Comparison of ENCODE assay signal across 18 cellular contexts in genomic region chr7:155191901-155192478, GRCh38.
DNase-seq lines count a peak whose midpoint lies in the region; ATAC-seq and TF ChIP-seq lines count a peak whose summit lies in the region.
"Had no signal": no experiment of that assay in that cellular context is flagged by ENCODE, and none has a peak within 500 bp of the region (broad histone marks: within the 10 kb centered on the region; RNA-seq: fewer than 3 reads in every experiment).

No MANE protein-coding gene starts in this region.

- no peak for TF ChIP-seq EP300 in esophagus muscularis mucosa (IDR thresholded peaks at IDR 0.05)

- H3K27ac Mint-ChIP-seq in natural killer cell treated with Interleukin-12 subunit alpha and Interleukin-12 subunit beta and Interleukin-15 and Interleukin-18, amount 100 ng/mL, for 72 hours = peak overlapping the region; percentile 63 to 83
- no peak overlapping the region for H3K27ac Mint-ChIP-seq in natural killer cell
- H3K27ac Mint-ChIP-seq: activated naive CD4-positive, alpha-beta T cell treated with anti-CD3 and anti-CD28 coated beads, Interleukin-2, amount 10 ng/mL, durations not matched to agents 7 days and 5 days; nephron had no signal

- H3K4me2 ChIP-seq in smooth muscle cell = no peak overlapping the region

- H3K4me1 ChIP-seq in esophagus muscularis mucosa (peaks cover 0 to 8% (median 8%) of the 10 kb centered on the region in 4 donors), smooth muscle cell (ENCODE audit: low read depth) (no peaks in the 10 kb centered on the region)

- peak; percentile 53 for DNase-seq in natural killer cell treated with Interleukin-12 subunit alpha and Interleukin-12 subunit beta and Interleukin-15 and Interleukin-18, amount 100 ng/mL, for 72 hours (ENCODE audit: low spot score)
- DNase-seq in natural killer cell (no peak), esophagus muscularis mucosa (ENCODE audit: extremely low spot score) (no peak), HPDE6-E6E7 (ENCODE audit: extremely low spot score) (no peak), smooth muscle cell (lab: John Stamatoyannopoulos, UW; ENCODE audit: unreplicated experiment) (no peak)
- DNase-seq: activated CD4-positive, CD25-positive, alpha-beta regulatory T cell; activated naive CD4-positive, alpha-beta T cell treated with anti-CD3 and anti-CD28 coated beads, Interleukin-2, amount 10 ng/mL, durations not matched to agents 7 days and 5 days; DMS79 treated with DMSO at 0.1 percent for 48 hours; retina; stimulated activated CD4-positive, alpha-beta T cell treated with anti-CD3 and anti-CD28 coated beads, Interleukin-4, amount 100 ng/mL, for 24 hours; stimulated activated naive CD8-positive, alpha-beta T cell treated with anti-CD3 and anti-CD28 coated beads, Interleukin-15, Interleukin-2, amounts not matched to agents 100 U/mL and 50 U/mL, for 24 hours had no signal

- H3K27ac ChIP-seq in esophagus muscularis mucosa (replicated peaks in 1 of 4) (no peak overlapping the region), smooth muscle cell (ENCODE audit: low read depth) (no peak overlapping the region)
- H3K27ac ChIP-seq: cardiac muscle cell, HL-60, SK-N-MC had no signal

- no peak for TF ChIP-seq POLR2A in esophagus muscularis mucosa (IDR thresholded peaks at IDR 0.05; ENCODE audit: low read depth)

- WGBS in esophagus muscularis mucosa = 88% methylated on average over 4 of the region's 4 CpGs
- 93% methylated on average over 4 of the region's 4 CpGs for WGBS in smooth muscle cell (ENCODE audit: low lambda C conversion rate)

- peaks cover 18% of the 10 kb centered on the region for H3K36me3 Mint-ChIP-seq in natural killer cell treated with Interleukin-12 subunit alpha and Interleukin-12 subunit beta and Interleukin-15 and Interleukin-18, amount 100 ng/mL, for 72 hours
- H3K36me3 Mint-ChIP-seq in natural killer cell = peaks cover 11% of the 10 kb centered on the region

- no peak overlapping the region for H3K4me3 ChIP-seq in esophagus muscularis mucosa
- H3K4me3 ChIP-seq in smooth muscle cell = no peak overlapping the region
- H3K4me3 ChIP-seq: cardiac muscle cell, SK-N-MC had no signal

- peaks cover 6 to 8% of the 10 kb centered on the region in 2 donors for H3K27me3 Mint-ChIP-seq in natural killer cell treated with Interleukin-12 subunit alpha and Interleukin-12 subunit beta and Interleukin-15 and Interleukin-18, amount 100 ng/mL, for 72 hours
- H3K27me3 Mint-ChIP-seq in natural killer cell (ENCODE audit: low read depth in 2 of 2) = peaks cover 14 to 35% of the 10 kb centered on the region in 2 donors

- H3K79me2 ChIP-seq in smooth muscle cell (ENCODE audit: low read depth) = no peaks in the 10 kb centered on the region

- H3K36me3 ChIP-seq in esophagus muscularis mucosa (no peaks in the 10 kb centered on the region), smooth muscle cell (ENCODE audit: low read depth) (peaks cover 8% of the 10 kb centered on the region)
- H3K36me3 ChIP-seq: cardiac muscle cell had no signal

- peaks cover 0 to 25% (median 16%) of the 10 kb centered on the region in 4 donors for H3K9me3 ChIP-seq in esophagus muscularis mucosa
- peaks cover 8% of the 10 kb centered on the region for H3K9me3 ChIP-seq in smooth muscle cell (replicated peaks; ENCODE audit: low read depth)

- no peak overlapping the region for H3K9ac ChIP-seq in smooth muscle cell (ENCODE audit: low read depth)

- H2AFZ ChIP-seq in smooth muscle cell (ENCODE audit: low read depth) = no peak overlapping the region

- H3F3A ChIP-seq in smooth muscle cell (ENCODE audit: low read depth) = peaks cover 8% of the 10 kb centered on the region

- H3K4me1 Mint-ChIP-seq in natural killer cell treated with Interleukin-12 subunit alpha and Interleukin-12 subunit beta and Interleukin-15 and Interleukin-18, amount 100 ng/mL, for 72 hours (ENCODE audit: low read depth in 2 of 2) = peaks cover 27 to 37% of the 10 kb centered on the region in 2 donors
- H3K4me1 Mint-ChIP-seq in natural killer cell = peaks cover 5 to 11% of the 10 kb centered on the region in 2 donors
- H3K4me1 Mint-ChIP-seq: nephron had no signal

- H3K4me3 Mint-ChIP-seq in natural killer cell treated with Interleukin-12 subunit alpha and Interleukin-12 subunit beta and Interleukin-15 and Interleukin-18, amount 100 ng/mL, for 72 hours = peak overlapping the region; percentile 69
- H3K4me3 Mint-ChIP-seq in natural killer cell = no peak overlapping the region
- H3K4me3 Mint-ChIP-seq: activated naive CD4-positive, alpha-beta T cell treated with anti-CD3 and anti-CD28 coated beads, Interleukin-2, amount 10 ng/mL, durations not matched to agents 7 days and 5 days; nephron had no signal

- intact Hi-C loops in natural killer cell (cut with micrococcal nuclease) = loop anchor here (5.0 kb wide), 2 partner anchors 105 to 265 kb away; partner anchors contain the start of gene INSIG1
- intact Hi-C loops in esophagus muscularis mucosa (cut with DNase I) = no loop called here

- TF ChIP-seq CTCF in natural killer cell (IDR thresholded peaks at IDR 0.05) (no peak), esophagus muscularis mucosa (IDR thresholded peaks at IDR 0.05) (no peak), smooth muscle cell (IDR thresholded peaks at IDR 0.05; ENCODE audit: borderline replicate concordance, insufficient read depth, poor library complexity, severe bottlenecking) (no peak)

- H3K27me3 ChIP-seq in esophagus muscularis mucosa (peaks cover 0 to 50% (median 0%) of the 10 kb centered on the region in 4 donors), smooth muscle cell (ENCODE audit: low read depth) (no peaks in the 10 kb centered on the region)

- no peaks in the 10 kb centered on the region for H4K20me1 ChIP-seq in smooth muscle cell (ENCODE audit: low read depth)

- peak in 1 of 2 donors; percentile 65 for ATAC-seq in natural killer cell treated with Interleukin-12 subunit alpha and Interleukin-12 subunit beta and Interleukin-15 and Interleukin-18, amount 100 ng/mL, for 72 hours
- ATAC-seq in natural killer cell (no peak), GM21423 (IDR thresholded peaks at IDR 0.05; ENCODE audit: unreplicated experiment) (peak; percentile 78), HG03432 (IDR thresholded peaks at IDR 0.05; ENCODE audit: unreplicated experiment) (peak; percentile 66), HG03095 (IDR thresholded peaks at IDR 0.05; ENCODE audit: unreplicated experiment) (no peak)
- ATAC-seq: stimulated activated naive CD8-positive, alpha-beta T cell treated with anti-CD3 and anti-CD28 coated beads, Interleukin-15, Interleukin-2, amounts not matched to agents 100 U/mL and 50 U/mL, for 24 hours had no signal

- H3K9me3 Mint-ChIP-seq in natural killer cell treated with Interleukin-12 subunit alpha and Interleukin-12 subunit beta and Interleukin-15 and Interleukin-18, amount 100 ng/mL, for 72 hours = peaks cover 8% of the 10 kb centered on the region
- H3K9me3 Mint-ChIP-seq in natural killer cell = peaks cover 4 to 7% of the 10 kb centered on the region in 2 donors

Comparison
In these comparisons a context has a peak if more than half of its experiments do, and no peak if none do; other contexts are left out.
1. H3K27ac Mint-ChIP-seq: peak in natural killer cell treated with Interleukin-12 subunit alpha and Interleukin-12 subunit beta and Interleukin-15 and Interleukin-18, amount 100 ng/mL, for 72 hours (2 of 2); none in natural killer cell (0 of 2).
2. ATAC-seq: peak in GM21423 (single experiment) and HG03432 (single experiment); none in natural killer cell (0 of 3) and HG03095 (single experiment).